12 cellular contexts compared by ENCODE assay signal in genomic region chr9:78210841-78211301, GRCh38. TPM values are rescaled to one million over a fixed set of nuclear protein-coding genes. Genes with fewer than 3 reads are reported as not detected.
DNase-seq lines count a peak whose midpoint lies in the region; ATAC-seq and TF ChIP-seq lines count a peak whose summit lies in the region.
"Had no signal": no experiment of that assay in that cellular context is flagged by ENCODE, and none has a peak within 500 bp of the region (broad histone marks: within the 10 kb centered on the region; RNA-seq: fewer than 3 reads in every experiment).

No MANE protein-coding gene starts in this region.

- H3K4me3 ChIP-seq in mucosa of descending colon = no peak overlapping the region
- H3K4me3 ChIP-seq: spleen, thyroid gland had no signal

- DNase-seq in mucosa of descending colon (no peak), NCI-H446 (lab: John Stamatoyannopoulos, UW) (no peak), NCI-H345 (lab: John Stamatoyannopoulos, UW) (no peak), cerebellar nuclear complex (lab: John Stamatoyannopoulos, UW) (no peak), left cardiac atrium (no peak)
- DNase-seq: KG1, spleen, thyroid gland had no signal

- no peaks in the 10 kb centered on the region for H3K36me3 ChIP-seq in mucosa of descending colon (ENCODE audit: low read depth)
- H3K36me3 ChIP-seq: spleen, thyroid gland had no signal

- no peaks in the 10 kb centered on the region for H3K4me1 ChIP-seq in mucosa of descending colon (ENCODE audit: low read depth)

- H3K9me3 ChIP-seq in mucosa of descending colon = no peaks in the 10 kb centered on the region
- H3K9me3 ChIP-seq: thyroid gland had no signal

- TF ChIP-seq CTCF in mucosa of descending colon (IDR thresholded peaks at IDR 0.05) = no peak

- intact Hi-C loops in mucosa of descending colon (cut with DNase I, micrococcal nuclease) = no loop called here
- intact Hi-C loops in left cardiac atrium (cut with DNase I) = no loop called here

- ATAC-seq in GM18867 (IDR thresholded peaks at IDR 0.05; ENCODE audit: unreplicated experiment) (peak; percentile 87), GM21717 (IDR thresholded peaks at IDR 0.05; ENCODE audit: unreplicated experiment) (peak; percentile 74), HG03575 (IDR thresholded peaks at IDR 0.05; ENCODE audit: extremely low read depth, insufficient number of reproducible peaks, low FRiP score, unreplicated experiment) (peak; percentile 84), mucosa of descending colon (peak; percentile 33), left cardiac atrium (no peak)
- ATAC-seq: Panc1 had no signal

RNA-seq across cellular contexts. Expression of gene CEP78, which starts 25.0 kb away (rescaled TPM):
- 10 to 100 TPM in 2 of 3 donors, 1 to 10 TPM in 1; 5.7 to 15.6 (median 11.2) TPM for total RNA-seq in mucosa of descending colon
- 1 to 10 TPM; 4.6 to 5.8 TPM for total RNA-seq in left cardiac atrium

Comparison
In these comparisons a context has a peak if more than half of its experiments do, and no peak if none do; other contexts are left out.
1. ATAC-seq: peak in GM18867 (single experiment), GM21717 (single experiment), HG03575 (single experiment) and mucosa of descending colon (single experiment); none in left cardiac atrium (0 of 2).